In genomic region chr2:71505770-71506140, GRCh38 we compare ENCODE assay signal across 15 cellular contexts. TPM values are rescaled to one million over a fixed set of nuclear protein-coding genes. Genes with fewer than 3 reads are reported as not detected.
DNase-seq lines count a peak whose midpoint lies in the region; ATAC-seq, FAIRE-seq and TF ChIP-seq lines count a peak whose summit lies in the region.
"Had no signal": no experiment of that assay in that cellular context is flagged by ENCODE, and none has a peak within 500 bp of the region (broad histone marks: within the 10 kb centered on the region; RNA-seq: fewer than 3 reads in every experiment).

No MANE protein-coding gene starts in this region.

- POLR2A ChIA-PET in H1 (lab: Charles Lee; ENCODE audit: partially characterized antibody): interaction anchor here (0.9 to 1.5 kb wide), 2 partner anchors 52 to 355 kb away, joined by 3 read pairs; partner anchors contain the start of gene DYSF

- ATAC-seq in heart left ventricle (no peak), right cardiac atrium (no peak), upper lobe of right lung (no peak), HG03442 (IDR thresholded peaks at IDR 0.05; ENCODE audit: unreplicated experiment) (no peak)
- ATAC-seq in activated CD4-positive, CD25-positive, alpha-beta regulatory T cell treated with anti-CD3 and anti-CD28 coated beads, Interleukin-2, amount 50 U/mL, for 24 hours: no peak
- ATAC-seq: PC-3 had no signal

- no peak overlapping the region for H4K5ac ChIP-seq in H1 (ENCODE audit: insufficient read length, low read depth, low read length)

- H4K8ac ChIP-seq in H1 (ENCODE audit: extremely low read depth, insufficient read depth, low read length) (no peak overlapping the region), trophoblast cell (ENCODE audit: low read depth, low read length) (no peak overlapping the region)

- H4K91ac ChIP-seq in H1 (replicated peaks; ENCODE audit: insufficient read length, low read length) (peak overlapping the region; percentile 15), trophoblast cell (ENCODE audit: low read depth, low read length) (no peak overlapping the region)

- H3K9ac ChIP-seq in H1 (replicated peaks in 1 of 4; ENCODE audit: extremely low read depth in 1 of 4, low read depth in 3 of 4, low read length in 3 of 4) (no peak overlapping the region), trophoblast cell (ENCODE audit: low read length) (no peak overlapping the region)

- no peaks in the 10 kb centered on the region for H4K20me1 ChIP-seq in H1 (replicated peaks in 1 of 2; ENCODE audit: control insufficient read depth in 1 of 2, insufficient read depth in 2 of 2, low read length in 2 of 2)

- TF ChIP-seq CTCF in heart left ventricle (IDR thresholded peaks at IDR 0.05): no peak
- no peak for TF ChIP-seq CTCF in H1 (IDR thresholded peaks at IDR 0.05; ENCODE audit: control extremely low read depth in 1 of 3, insufficient read depth in 1 of 3, low read depth in 1 of 3, low read length in 3 of 3)
- no peak for TF ChIP-seq CTCF in upper lobe of right lung (IDR thresholded peaks at IDR 0.05)

- H3K18ac ChIP-seq in H1 (ENCODE audit: extremely low read depth, low read length) (no peak overlapping the region), trophoblast cell (ENCODE audit: low read length) (peak overlapping the region; percentile 31)

- no peak overlapping the region for H3K56ac ChIP-seq in H1 (replicated peaks; ENCODE audit: insufficient read length, low read depth, low read length)

- H3K9me3 ChIP-seq in heart left ventricle (no peaks in the 10 kb centered on the region), right cardiac atrium (ENCODE audit: control insufficient read depth, low read length) (no peaks in the 10 kb centered on the region), H1 (ENCODE audit: insufficient read depth in 2 of 2, low read depth in 1 of 2, low read length in 1 of 2) (no peaks in the 10 kb centered on the region), trophoblast cell (ENCODE audit: insufficient read depth, low read depth, low read length) (peaks cover 3% of the 10 kb centered on the region), upper lobe of right lung (no peaks in the 10 kb centered on the region)
- H3K9me3 ChIP-seq: Caco-2 had no signal

- H2BK5ac ChIP-seq in H1 (ENCODE audit: low read depth, low read length): no peak overlapping the region
- H2BK5ac ChIP-seq in trophoblast cell (ENCODE audit: low read depth, low read length, poor library complexity): peak overlapping the region; percentile 42

- DNase-seq in heart left ventricle: no peak
- DNase-seq in right cardiac atrium: no peak
- no peak for DNase-seq in H1 (ENCODE audit: low read depth in 1 of 2, low spot score in 2 of 2)
- no peak for DNase-seq in trophoblast cell
- DNase-seq in upper lobe of right lung: peak; percentile 33
- DNase-seq: Caco-2, HCEC 1CT, NCI-H187 treated with DMSO at 0.1 percent for 48 hours, NCI-H526, PC-3, RPMI8226 had no signal

- TF ChIP-seq EP300 in H1 (IDR thresholded peaks at IDR 0.05; ENCODE audit: borderline replicate concordance in 1 of 2, low read depth in 2 of 2, low read length in 2 of 2): no peak

- no peak overlapping the region for H3K4me2 ChIP-seq in H1 (ENCODE audit: insufficient read depth in 1 of 2, low read depth in 2 of 2, low read length in 2 of 2)
- no peak overlapping the region for H3K4me2 ChIP-seq in trophoblast cell (ENCODE audit: low read length)

- H2AFZ ChIP-seq in H1 (ENCODE audit: low read length): no peak overlapping the region
- H2AFZ ChIP-seq in trophoblast cell (ENCODE audit: insufficient read depth, low read length, poor library complexity): no peak overlapping the region

- no peak for TF ChIP-seq RAD21 in H1 (IDR thresholded peaks at IDR 0.05 in 1 of 2, conservative IDR thresholded peaks at IDR 0.05 in 1 of 2; ENCODE audit: low read depth in 2 of 2, low read length in 2 of 2)

- H2AK5ac ChIP-seq in H1 (ENCODE audit: low read depth, low read length) (no peak overlapping the region), trophoblast cell (ENCODE audit: low read length) (no peak overlapping the region)

- peaks cover 33 to 66% (median 50%) of the 10 kb centered on the region in 12 donors for H3K4me1 ChIP-seq in heart left ventricle
- H3K4me1 ChIP-seq in right cardiac atrium (ENCODE audit: control insufficient read depth, insufficient read depth, low read length): peaks cover 26% of the 10 kb centered on the region
- H3K4me1 ChIP-seq in H1 (replicated peaks in 1 of 4; ENCODE audit: control insufficient read depth in 3 of 4, insufficient read depth in 4 of 4, low read length in 3 of 4): no peaks in the 10 kb centered on the region
- peaks cover 11 to 14% of the 10 kb centered on the region in 2 experiments for H3K4me1 ChIP-seq in trophoblast cell (ENCODE audit: control insufficient read depth in 1 of 2, insufficient read depth in 2 of 2, low read length in 2 of 2)
- peaks cover 20% of the 10 kb centered on the region for H3K4me1 ChIP-seq in upper lobe of right lung
- H3K4me1 ChIP-seq: Caco-2 had no signal

- H3K4ac ChIP-seq in H1 (replicated peaks; ENCODE audit: insufficient read length, low read depth, low read length) (no peak overlapping the region), trophoblast cell (ENCODE audit: low read depth, low read length) (no peak overlapping the region)

- H2BK20ac ChIP-seq in H1 (ENCODE audit: low read length): no peak overlapping the region

- H2BK12ac ChIP-seq in H1 (ENCODE audit: low read depth, low read length): no peak overlapping the region
- no peak overlapping the region for H2BK12ac ChIP-seq in trophoblast cell (ENCODE audit: low read length)

- CTCF ChIA-PET in H1 (lab: Charles Lee; ENCODE audit: partially characterized antibody): interaction anchor here (0.9 to 12.6 kb wide), 8 partner anchors 8 to 282 kb away, joined by 3 to 238 read pairs (median 10); partner anchors contain the start of gene DYSF

- H3K79me1 ChIP-seq in H1 (ENCODE audit: low read depth, low read length): no peaks in the 10 kb centered on the region
- H3K79me1 ChIP-seq in trophoblast cell (ENCODE audit: low read length): peaks cover 7% of the 10 kb centered on the region

- H3K36me3 ChIP-seq in heart left ventricle: no peaks in the 10 kb centered on the region
- H3K36me3 ChIP-seq in H1 (ENCODE audit: control insufficient read depth in 2 of 4, insufficient read depth in 4 of 4, low read length in 3 of 4): no peaks in the 10 kb centered on the region
- peaks cover 4 to 5% of the 10 kb centered on the region in 2 experiments for H3K36me3 ChIP-seq in trophoblast cell (ENCODE audit: control insufficient read depth in 1 of 2, insufficient read depth in 2 of 2, low read length in 2 of 2)
- H3K36me3 ChIP-seq in upper lobe of right lung: no peaks in the 10 kb centered on the region

- no peak overlapping the region for H2BK15ac ChIP-seq in H1 (ENCODE audit: low read length)

- H3K23ac ChIP-seq in H1 (ENCODE audit: insufficient read length) (no peak overlapping the region), trophoblast cell (ENCODE audit: low read length) (no peak overlapping the region)

- H2BK120ac ChIP-seq in H1 (replicated peaks; ENCODE audit: low read depth, low read length): no peak overlapping the region
- no peak overlapping the region for H2BK120ac ChIP-seq in trophoblast cell (ENCODE audit: insufficient read depth, low read length, poor library complexity)

- H3K4me3 ChIP-seq in heart left ventricle (no peak overlapping the region), right cardiac atrium (ENCODE audit: low read length) (no peak overlapping the region), H1 (ENCODE audit: extremely low read depth in 1 of 4, insufficient read depth in 2 of 4, low read depth in 3 of 4, low read length in 4 of 4) (no peak overlapping the region), trophoblast cell (ENCODE audit: low read depth, low read length) (no peak overlapping the region), upper lobe of right lung (no peak overlapping the region)

- H3K14ac ChIP-seq in H1 (ENCODE audit: insufficient read length) (no peak overlapping the region), trophoblast cell (ENCODE audit: low read length) (peak overlapping the region; percentile 54)

- H4K12ac ChIP-seq in trophoblast cell (ENCODE audit: low read depth, low read length): no peak overlapping the region

- H3K27ac ChIP-seq in heart left ventricle (peak overlapping the region in 8 of 12 donors; percentile 79 to 92 (median 88)), right cardiac atrium (ENCODE audit: low read length) (no peak overlapping the region), H1 (ENCODE audit: low read depth, low read length) (no peak overlapping the region), trophoblast cell (ENCODE audit: low read depth, low read length) (no peak overlapping the region), upper lobe of right lung (no peak overlapping the region)
- H3K27ac ChIP-seq: HL-60 had no signal

- H3K79me2 ChIP-seq in H1 (ENCODE audit: control insufficient read depth in 1 of 2, insufficient read depth in 2 of 2, low read length in 2 of 2): no peaks in the 10 kb centered on the region
- no peaks in the 10 kb centered on the region for H3K79me2 ChIP-seq in trophoblast cell (ENCODE audit: control insufficient read depth, insufficient read depth, low read length, poor library complexity)

- H3K27me3 ChIP-seq in heart left ventricle: no peaks in the 10 kb centered on the region
- H3K27me3 ChIP-seq in right cardiac atrium (ENCODE audit: control insufficient read depth, insufficient read depth): no peaks in the 10 kb centered on the region
- no peaks in the 10 kb centered on the region for H3K27me3 ChIP-seq in H1 (replicated peaks in 1 of 4; ENCODE audit: control insufficient read depth in 3 of 4, extremely low read depth in 1 of 4, insufficient read depth in 3 of 4, low read length in 3 of 4)
- H3K27me3 ChIP-seq in trophoblast cell (ENCODE audit: insufficient read depth, low read length): no peaks in the 10 kb centered on the region
- H3K27me3 ChIP-seq in upper lobe of right lung: no peaks in the 10 kb centered on the region

- no peak for FAIRE-seq in H1 (lab: Jason Lieb, UNC)
- FAIRE-seq: G401.6 had no signal

- WGBS in heart left ventricle, 4 donors: 61 to 70% (median 67%) methylated on average over 8 of the region's 8 CpGs
- WGBS in right cardiac atrium: 68% methylated on average over 8 of the region's 8 CpGs
- 81% methylated on average over 8 of the region's 8 CpGs; no CpG with 5 or more reads in 1 of the 2 experiments for WGBS in H1 (ENCODE audit: extremely low coverage in 1 of 2, insufficient coverage in 1 of 2, insufficient read length in 1 of 2, insufficient replicate concordance in 2 of 2, low coverage in 1 of 2, low lambda C conversion rate in 2 of 2, missing lambda C conversion rate in 1 of 2), 2 experiments
- no CpG with 5 or more reads among the region's 8 CpGs for WGBS in trophoblast cell (ENCODE audit: extremely low coverage, insufficient coverage, insufficient read length)

- H3K23me2 ChIP-seq in H1 (ENCODE audit: low read depth, low read length): no peaks in the 10 kb centered on the region; the same call in 1 of the 2 replicates

- no peak for TF ChIP-seq POLR2A in heart left ventricle (IDR thresholded peaks at IDR 0.05)
- TF ChIP-seq POLR2A in H1 (IDR thresholded peaks at IDR 0.05; ENCODE audit: control extremely low read depth in 1 of 2, low read depth in 2 of 2, low read length in 2 of 2): no peak

- intact Hi-C loops in heart left ventricle (cut with DNase I): loop anchor here in 7 of 10 donors (2.0 to 10.0 kb wide), 6 partner anchors 39 to 351 kb away; no protein-coding TSS in a partner anchor
- intact Hi-C loops in right cardiac atrium (cut with DNase I): loop anchor here in 2 of 4 donors (5.0 kb wide), 1 partner anchor 43 kb away; no protein-coding TSS in a partner anchor
- intact Hi-C loops in upper lobe of right lung (cut with DNase I): no loop called here

RNA-seq across cellular contexts. Expression of gene DYSF, which starts 52.4 kb away (rescaled TPM):
- total RNA-seq in heart left ventricle (10 to 100 TPM; 51.8 to 99.9 (median 80.4) TPM), right cardiac atrium (10 to 100 TPM; 42.0 to 49.4 (median 43.8) TPM), upper lobe of right lung (37.7 TPM)
- polyA plus RNA-seq in heart left ventricle (10 to 100 TPM; 25.5 to 33.6 TPM), right cardiac atrium (36.7 TPM), H1 (2011; rRNA removed) (5.8 and 6.6 TPM in 2 replicates)
- total RNA-seq in H1 (2021; fragmentation: NEBNext Ultra II Directional; extraction: Animal tissue kit (Norgen Biotek cat#: 25700)): 7.1 and 8.5 TPM in 2 replicates
- 2.5 TPM for polyA plus RNA-seq in H1 (2011; cell fraction: cytosol; rRNA removed)
- polyA plus RNA-seq in H1 (2011; cell fraction: nucleus; rRNA removed): 9.9 TPM
- polyA plus RNA-seq in H1 (2012, experiment 1 of 2): 6.1 to 8.1 TPM (median 7.4 TPM) in 4 replicates
- 6.2 TPM for polyA plus RNA-seq in H1 (2012, experiment 2 of 2)
- 4.5 TPM for polyA plus RNA-seq in H1 (2013, experiment 1 of 2)
- polyA plus RNA-seq in H1 (2013, experiment 2 of 2): 3.6 TPM
- 7.3 and 8.0 TPM in 2 replicates for polyA minus RNA-seq in H1 (2011; rRNA and poly(A)+ RNA removed)
- 6.2 TPM for polyA minus RNA-seq in H1 (2011; cell fraction: cytosol; rRNA and poly(A)+ RNA removed)
- polyA minus RNA-seq in H1 (2011; cell fraction: nucleus; rRNA and poly(A)+ RNA removed): 6.8 TPM
- polyA plus RNA-seq in trophoblast cell (2013): 39.9 and 45.3 TPM in 2 replicates

Comparison
In these comparisons a context has a peak if more than half of its experiments do, and no peak if none do; other contexts are left out.
1. H3K27ac ChIP-seq: peak in heart left ventricle (8 of 12); none in right cardiac atrium (single experiment), H1 (single experiment), trophoblast cell (single experiment) and upper lobe of right lung (single experiment).